17 cellular contexts compared by ENCODE assay signal in genomic region chr13:113975416-113975815, GRCh38. TPM values are rescaled to one million over a fixed set of nuclear protein-coding genes. Genes with fewer than 3 reads are reported as not detected.
DNase-seq lines count a peak whose midpoint lies in the region; ATAC-seq, FAIRE-seq and TF ChIP-seq lines count a peak whose summit lies in the region.
"Had no signal": no experiment of that assay in that cellular context is flagged by ENCODE, and none has a peak within 500 bp of the region (broad histone marks: within the 10 kb centered on the region; RNA-seq: fewer than 3 reads in every experiment).

No MANE protein-coding gene starts in this region.

- in situ Hi-C loops in HepG2 (cut with HindIII; ENCODE audit: extremely low pct_ligation_motif_present, low pct_unique_long_range_greater_than_20kb), result no loop called here

- POLR2A ChIA-PET in HepG2 (lab: Yijun Ruan, JAX), result no interaction called here

- no peak overlapping the region for H3K4me3 Mint-ChIP-seq in glutamatergic neuron (ENCODE audit: unreplicated experiment)
- no peak overlapping the region for H3K4me3 Mint-ChIP-seq in activated T-cell treated with anti-CD3 and anti-CD28 coated beads, Interleukin-2, amount 50 U/mL, for 4 hours
- H3K4me3 Mint-ChIP-seq in natural killer cell treated with Interleukin-12 subunit alpha and Interleukin-12 subunit beta and Interleukin-15 and Interleukin-18, amount 100 ng/mL, for 72 hours, result no peak overlapping the region

- H3K4me1 Mint-ChIP-seq in glutamatergic neuron (ENCODE audit: low read depth, unreplicated experiment), result no peaks in the 10 kb centered on the region
- peaks cover 4% of the 10 kb centered on the region for H3K4me1 Mint-ChIP-seq in activated T-cell treated with anti-CD3 and anti-CD28 coated beads, Interleukin-2, amount 50 U/mL, for 4 hours (ENCODE audit: low read depth)
- H3K4me1 Mint-ChIP-seq in natural killer cell treated with Interleukin-12 subunit alpha and Interleukin-12 subunit beta and Interleukin-15 and Interleukin-18, amount 100 ng/mL, for 72 hours (ENCODE audit: low read depth in 2 of 2), result peaks cover 0 to 2% of the 10 kb centered on the region in 2 donors

- 100% methylated on average over 1 of the region's 15 CpGs for WGBS in right lobe of liver (ENCODE audit: insufficient coverage, low coverage, low lambda C conversion rate, missing lambda C conversion rate)
- 44% methylated on average over 11 of the region's 15 CpGs for WGBS in HepG2 (ENCODE audit: low lambda C conversion rate)
- 94 to 95% methylated on average over 15 of the region's 15 CpGs for WGBS in sigmoid colon, 2 donors

- no peak for TF ChIP-seq RAD21 in HepG2 (CRISPR knock-in tag; IDR thresholded peaks at IDR 0.05)

- no peak for TF ChIP-seq CTCF in right lobe of liver (IDR thresholded peaks at IDR 0.05)
- TF ChIP-seq CTCF in HepG2 (CRISPR knock-in tag; IDR thresholded peaks at IDR 0.05), result no peak
- TF ChIP-seq CTCF in glutamatergic neuron (IDR thresholded peaks at IDR 0.05; ENCODE audit: partially characterized antibody, unreplicated experiment), result no peak
- TF ChIP-seq CTCF in sigmoid colon (IDR thresholded peaks at IDR 0.05), result no peak

- TF ChIP-seq EP300 in HepG2 (IDR thresholded peaks at IDR 0.05; ENCODE audit: low read depth in 2 of 2, low read length in 2 of 2) (no peak), HepG2 (CRISPR knock-in tag; IDR thresholded peaks at IDR 0.05; ENCODE audit: borderline replicate concordance) (no peak), sigmoid colon (IDR thresholded peaks at IDR 0.05) (no peak)

- TF ChIP-seq POLR2A in right lobe of liver (IDR thresholded peaks at IDR 0.05) (no peak), HepG2 (IDR thresholded peaks at IDR 0.05; ENCODE audit: insufficient read depth in 1 of 2, low read depth in 2 of 2, low read length in 2 of 2) (no peak), sigmoid colon (IDR thresholded peaks at IDR 0.05) (no peak)

- H3K36me3 ChIP-seq in right lobe of liver, result no peaks in the 10 kb centered on the region
- H3K36me3 ChIP-seq in HepG2 (replicated peaks in 1 of 2; ENCODE audit: control insufficient read depth in 1 of 2, insufficient read depth in 2 of 2, low read length in 2 of 2), result no peaks in the 10 kb centered on the region
- peaks cover 4 to 55% (median 19%) of the 10 kb centered on the region in 4 donors for H3K36me3 ChIP-seq in sigmoid colon

- no peak overlapping the region for H3K4me2 ChIP-seq in HepG2 (ENCODE audit: low read depth, low read length)
- H3K4me2 ChIP-seq: KMS-11, PC-9 had no signal

- H3K27ac ChIP-seq in right lobe of liver, result no peak overlapping the region
- no peak overlapping the region for H3K27ac ChIP-seq in HepG2 (ENCODE audit: extremely low read length, insufficient read depth, low read length)
- no peak overlapping the region for H3K27ac ChIP-seq in sigmoid colon
- H3K27ac ChIP-seq: GM23248, KMS-11, PC-9 had no signal

- H3K4me3 ChIP-seq in right lobe of liver (no peak overlapping the region), HepG2 (replicated peaks in 1 of 3; ENCODE audit: insufficient read depth in 1 of 3, low read depth in 2 of 3, low read length in 3 of 3) (no peak overlapping the region), sigmoid colon (no peak overlapping the region)
- H3K4me3 ChIP-seq: GM23248, PC-9 had no signal

- peaks cover 8% of the 10 kb centered on the region for H3K9me3 Mint-ChIP-seq in glutamatergic neuron (ENCODE audit: unreplicated experiment)
- H3K9me3 Mint-ChIP-seq in activated T-cell treated with anti-CD3 and anti-CD28 coated beads, Interleukin-2, amount 50 U/mL, for 4 hours, result no peaks in the 10 kb centered on the region
- no peaks in the 10 kb centered on the region for H3K9me3 Mint-ChIP-seq in natural killer cell treated with Interleukin-12 subunit alpha and Interleukin-12 subunit beta and Interleukin-15 and Interleukin-18, amount 100 ng/mL, for 72 hours

- DNase-seq in right lobe of liver (peak; percentile 12 to 47 (median 44)), HepG2 (ENCODE audit: low spot score) (no peak), glutamatergic neuron (peak; percentile 13), sigmoid colon (peak; percentile 33)
- no peak for DNase-seq in activated T-cell treated with anti-CD3 and anti-CD28 coated beads, Interleukin-2, amount 50 U/mL, for 4 hours
- DNase-seq in natural killer cell treated with Interleukin-12 subunit alpha and Interleukin-12 subunit beta and Interleukin-15 and Interleukin-18, amount 100 ng/mL, for 72 hours (ENCODE audit: low spot score), result no peak
- no peak for DNase-seq in stimulated activated CD8-positive, alpha-beta memory T cell treated with anti-CD3 and anti-CD28 coated beads, Interleukin-4, amount 100 ng/mL, for 48 hours
- DNase-seq: CD4-positive, CD25-positive, alpha-beta regulatory T cell; DND-41; GF-D8; GM23248; NCI-H1092; NCI-H446; NCI-H774; PC-9; SHP77 treated with DMSO at 0.1 percent for 48 hours had no signal

- H2AFZ ChIP-seq in HepG2 (ENCODE audit: low read length), result no peak overlapping the region
- H2AFZ ChIP-seq: GM23248, PC-9 had no signal

- ATAC-seq in right lobe of liver (no peak), HepG2 (no peak)
- ATAC-seq in activated T-cell treated with anti-CD3 and anti-CD28 coated beads, Interleukin-2, amount 50 U/mL, for 4 hours, result no peak
- no peak for ATAC-seq in natural killer cell treated with Interleukin-12 subunit alpha and Interleukin-12 subunit beta and Interleukin-15 and Interleukin-18, amount 100 ng/mL, for 72 hours

- no peaks in the 10 kb centered on the region for H3K27me3 ChIP-seq in right lobe of liver
- H3K27me3 ChIP-seq in HepG2 (ENCODE audit: control insufficient read depth in 1 of 2, insufficient read depth in 2 of 2, low read length in 2 of 2), result peaks cover 8 to 47% of the 10 kb centered on the region in 2 experiments; a peak in 4 of 5 replicates
- no peaks in the 10 kb centered on the region for H3K27me3 ChIP-seq in sigmoid colon

- H3K9ac ChIP-seq in HepG2 (ENCODE audit: insufficient read depth, low read depth, low read length), result no peak overlapping the region
- H3K9ac ChIP-seq: GM23248, KMS-11 had no signal

- H3K9me3 ChIP-seq in right lobe of liver (no peaks in the 10 kb centered on the region), HepG2 (ENCODE audit: low read length) (no peaks in the 10 kb centered on the region), sigmoid colon (no peaks in the 10 kb centered on the region)

- no peaks in the 10 kb centered on the region for H3K79me2 ChIP-seq in HepG2 (ENCODE audit: insufficient read depth, low read length)

- H3K27me3 Mint-ChIP-seq in glutamatergic neuron (ENCODE audit: unreplicated experiment), result peaks cover 11% of the 10 kb centered on the region
- no peaks in the 10 kb centered on the region for H3K27me3 Mint-ChIP-seq in activated T-cell treated with anti-CD3 and anti-CD28 coated beads, Interleukin-2, amount 50 U/mL, for 4 hours (ENCODE audit: low read depth)
- H3K27me3 Mint-ChIP-seq in natural killer cell treated with Interleukin-12 subunit alpha and Interleukin-12 subunit beta and Interleukin-15 and Interleukin-18, amount 100 ng/mL, for 72 hours, result no peaks in the 10 kb centered on the region
- H3K27me3 Mint-ChIP-seq: CD4-positive, CD25-positive, alpha-beta regulatory T cell had no signal

- CTCF ChIA-PET in HepG2 (lab: Yijun Ruan, JAX; ENCODE audit: low intra/inter-chr PET ratio, low total read pairs), result no interaction called here

- H3K4me1 ChIP-seq in right lobe of liver (peaks cover 0 to 16% (median 6%) of the 10 kb centered on the region in 4 donors), HepG2 (ENCODE audit: insufficient read depth, low read length) (no peaks in the 10 kb centered on the region), sigmoid colon (peaks cover 0 to 27% (median 22%) of the 10 kb centered on the region in 4 donors)

- no peak for FAIRE-seq in HepG2 (lab: Jason Lieb, UNC)

- peaks cover 7% of the 10 kb centered on the region for H3K36me3 Mint-ChIP-seq in glutamatergic neuron (ENCODE audit: unreplicated experiment)
- H3K36me3 Mint-ChIP-seq in activated T-cell treated with anti-CD3 and anti-CD28 coated beads, Interleukin-2, amount 50 U/mL, for 4 hours (ENCODE audit: insufficient read depth), result peaks cover 29% of the 10 kb centered on the region
- H3K36me3 Mint-ChIP-seq in natural killer cell treated with Interleukin-12 subunit alpha and Interleukin-12 subunit beta and Interleukin-15 and Interleukin-18, amount 100 ng/mL, for 72 hours, result peaks cover 4% of the 10 kb centered on the region

- intact Hi-C loops in right lobe of liver (cut with DNase I) (no loop called here), HepG2 (cut with micrococcal nuclease; ENCODE audit: unreplicated experiment) (no loop called here), sigmoid colon (cut with DNase I) (no loop called here)

- no peaks in the 10 kb centered on the region for H4K20me1 ChIP-seq in HepG2 (ENCODE audit: insufficient read depth, low read length)

- H3K27ac Mint-ChIP-seq in glutamatergic neuron (ENCODE audit: unreplicated experiment), result no peak overlapping the region
- H3K27ac Mint-ChIP-seq in natural killer cell treated with Interleukin-12 subunit alpha and Interleukin-12 subunit beta and Interleukin-15 and Interleukin-18, amount 100 ng/mL, for 72 hours, result peak overlapping the region in 1 of 2 donors; percentile 66

- BruUV-seq in HepG2 (replicated peaks; lab: Mats Ljungman, UMichigan), result no TSS peak

RNA-seq across cellular contexts. Expression of gene C13orf46, which starts 1.5 kb away (rescaled TPM):
- total RNA-seq in right lobe of liver (1 to 10 TPM in 2 of 6 experiments, under 1 TPM in 4; 0.04 to 1.1 (median 0.60) TPM), HepG2 (2016; rRNA removed; fragmentation: Illumina TruSeq; extraction: Trizol) (not detected in 2 replicates), glutamatergic neuron (ENCODE audit: unreplicated experiment) (0.71 TPM), sigmoid colon (10 to 100 TPM in 1 of 4 donors, under 1 TPM in 2, not detected in 1; 0.71 to 11.9 (median 0.81) TPM)
- total RNA-seq in HepG2 (2016; cell fraction: cytosol; rRNA removed; fragmentation: Illumina TruSeq; extraction: Trizol; ENCODE audit: low read depth), result not detected in 2 replicates
- total RNA-seq in HepG2 (2016; cell fraction: insoluble cytoplasmic fraction; rRNA removed; fragmentation: Illumina TruSeq; extraction: Trizol), result not detected in 2 replicates
- not detected in 2 replicates for total RNA-seq in HepG2 (2016; cell fraction: membrane; rRNA removed; fragmentation: Illumina TruSeq; extraction: Trizol)
- total RNA-seq in HepG2 (2016; cell fraction: nucleus; rRNA removed; fragmentation: Illumina TruSeq; extraction: Trizol), result not detected in 2 replicates
- polyA plus RNA-seq in HepG2 (2011; rRNA removed) (0.01 TPM in 1 of 2 replicates, not detected in the other), sigmoid colon (1 to 10 TPM in 1 of 3 donors, under 1 TPM in 1, not detected in 1; 0.23 to 1.2 TPM)
- polyA plus RNA-seq in HepG2 (2011; cell fraction: cytosol; rRNA removed), result not detected in 2 replicates
- 0.03 TPM in 1 of 2 replicates, not detected in the other for polyA plus RNA-seq in HepG2 (2011; cell fraction: nucleus; rRNA removed)
- polyA plus RNA-seq in HepG2 (2012), result not detected in 2 replicates
- polyA plus RNA-seq in HepG2 (2016; cell fraction: cytosol; fragmentation: Illumina TruSeq; extraction: Trizol; ENCODE audit: low read depth), result not detected in 2 replicates
- polyA plus RNA-seq in HepG2 (2016; cell fraction: insoluble cytoplasmic fraction; fragmentation: Illumina TruSeq; extraction: Trizol; ENCODE audit: low read depth), result not detected in 2 replicates
- polyA plus RNA-seq in HepG2 (2016; cell fraction: membrane; fragmentation: Illumina TruSeq; extraction: Trizol; ENCODE audit: low read depth), result not detected in 2 replicates
- polyA plus RNA-seq in HepG2 (2016; cell fraction: nucleus; fragmentation: Illumina TruSeq; extraction: Trizol; ENCODE audit: insufficient read depth, low read depth), result not detected in 2 replicates
- polyA minus RNA-seq in HepG2 (2011; rRNA and poly(A)+ RNA removed; ENCODE audit: low replicate concordance), result 1.9 TPM in 1 of 2 replicates, not detected in the other
- not detected in 2 replicates for polyA minus RNA-seq in HepG2 (2011; cell fraction: cytosol; rRNA and poly(A)+ RNA removed)
- 0.13 TPM in 1 of 2 replicates, not detected in the other for polyA minus RNA-seq in HepG2 (2011; cell fraction: nucleus; rRNA and poly(A)+ RNA removed)
- 1 to 10 TPM; 1.1 to 1.5 (median 1.4) TPM for total RNA-seq in activated T-cell treated with anti-CD3 and anti-CD28 coated beads, Interleukin-2, amount 50 U/mL, for 4 hours
- 1 to 10 TPM in 1 of 2 donors, under 1 TPM in 1; 0.64 to 1.4 TPM for total RNA-seq in natural killer cell treated with Interleukin-12 subunit alpha and Interleukin-12 subunit beta and Interleukin-15 and Interleukin-18, amount 100 ng/mL, for 72 hours
- total RNA-seq: GM23248 had no signal

Comparison
In these comparisons a context has a peak if more than half of its experiments do, and no peak if none do; other contexts are left out.
1. DNase-seq: peak in right lobe of liver (3 of 3), glutamatergic neuron (single experiment) and sigmoid colon (single experiment); none in HepG2 (single experiment), activated T-cell treated with anti-CD3 and anti-CD28 coated beads, Interleukin-2, amount 50 U/mL, for 4 hours (single experiment), natural killer cell treated with Interleukin-12 subunit alpha and Interleukin-12 subunit beta and Interleukin-15 and Interleukin-18, amount 100 ng/mL, for 72 hours (single experiment) and stimulated activated CD8-positive, alpha-beta memory T cell treated with anti-CD3 and anti-CD28 coated beads, Interleukin-4, amount 100 ng/mL, for 48 hours (single experiment).